8 cellular contexts compared by ENCODE assay signal in genomic region chr17:39863918-39864746, GRCh38. TPM values are rescaled to one million over a fixed set of nuclear protein-coding genes. Genes with fewer than 3 reads are reported as not detected.
DNase-seq lines count a peak whose midpoint lies in the region; ATAC-seq and TF ChIP-seq lines count a peak whose summit lies in the region.

TSS of gene IKZF3 (minus strand) at chr17:39864312. CDS start at chr17:39864126, 186 bp downstream.

- H3K27me3 ChIP-seq in hepatocyte = peaks cover 52% of the 10 kb centered on the region

- H3K9me3 ChIP-seq in hepatocyte (ENCODE audit: low read depth) = no peaks in the 10 kb centered on the region

- H3K4me1 ChIP-seq in hepatocyte (ENCODE audit: insufficient read depth) = peaks cover 5% of the 10 kb centered on the region

- peak; percentile 45 for TF ChIP-seq CTCF in hepatocyte (IDR thresholded peaks at IDR 0.05; ENCODE audit: poor library complexity)

- H3K4me2 ChIP-seq in hepatocyte = peak within 1 kb of the TSS; percentile 76

- no peak within 1 kb of the TSS for H3K27ac ChIP-seq in hepatocyte

- peak; percentile 63 for TF ChIP-seq POLR2A in Raji (IDR thresholded peaks at IDR 0.05; ENCODE audit: insufficient read depth, low read depth, low read length)

- ATAC-seq in HG03558 (IDR thresholded peaks at IDR 0.05; ENCODE audit: extremely low read depth, unreplicated experiment) = peak; percentile 22

- WGBS in hepatocyte (ENCODE audit: low lambda C conversion rate, missing lambda C conversion rate) = 7% methylated on average over 49 of the region's 50 CpGs

- H3K9me2 ChIP-seq in hepatocyte (replicated peaks; ENCODE audit: insufficient read depth) = no peaks in the 10 kb centered on the region

- DNase-seq in NCI-H748 (lab: John Stamatoyannopoulos, UW; ENCODE audit: unreplicated experiment) = peak; percentile 79
- DNase-seq in NCI-H748 treated with DMSO at 0.1 percent for 48 hours (lab: John Stamatoyannopoulos, UW) = no peak
- peak; percentile 63 to 66 (median 63) for DNase-seq in activated naive CD4-positive, alpha-beta T cell (lab: John Stamatoyannopoulos, UW)
- DNase-seq in hepatocyte (ENCODE audit: low spot score) = peak; percentile 84
- peak; percentile 68 to 82 for DNase-seq in stimulated activated CD4-positive, alpha-beta T cell treated with anti-CD3 and anti-CD28 coated beads, Interleukin-15, amount 100 ng/mL, for 1 hour (ENCODE audit: low read depth in 1 of 2, low spot score in 1 of 2)
- DNase-seq in SHP77 treated with DMSO at 0.1 percent for 48 hours (lab: John Stamatoyannopoulos, UW) = no peak

- no peaks in the 10 kb centered on the region for H3K36me3 ChIP-seq in hepatocyte (replicated peaks; ENCODE audit: insufficient read depth, low read depth)

- no peak within 1 kb of the TSS for H3K4me3 ChIP-seq in hepatocyte

- no peaks in the 10 kb centered on the region for H4K20me1 ChIP-seq in hepatocyte (ENCODE audit: insufficient read depth, poor library complexity, severe bottlenecking)

- no peaks in the 10 kb centered on the region for H3K79me2 ChIP-seq in hepatocyte

- H2AFZ ChIP-seq in hepatocyte = peak within 1 kb of the TSS; percentile 16

RNA-seq across cellular contexts. Expression of gene IKZF3, which starts in this region (rescaled TPM):
- total RNA-seq in hepatocyte = under 0.01 TPM in 1 of 2 replicates, not detected in the other
- polyA plus RNA-seq in hepatocyte = not detected in 2 replicates

Comparison
In these comparisons a context has a peak if more than half of its experiments do, and no peak if none do; other contexts are left out.
1. DNase-seq: peak in NCI-H748 (single experiment), activated naive CD4-positive, alpha-beta T cell (4 of 4) and stimulated activated CD4-positive, alpha-beta T cell treated with anti-CD3 and anti-CD28 coated beads, Interleukin-15, amount 100 ng/mL, for 1 hour (2 of 2); none in NCI-H748 treated with DMSO at 0.1 percent for 48 hours (single experiment) and SHP77 treated with DMSO at 0.1 percent for 48 hours (single experiment).
2. Peak in DNase-seq and H3K4me2 ChIP-seq in hepatocyte; RNA of the gene not detected or under 1 TPM.